1 cellular context compared by ENCODE assay signal in genomic region chr1:112638109-112638426, GRCh38.
TF ChIP-seq lines count a peak whose summit lies in the region.

No MANE protein-coding gene starts in this region.

TF ChIP-seq in SK-N-SH, 30 proteins besides CTCF, POLR2A, EP300 and RAD21:
- TF ChIP-seq RFX5 (IDR thresholded peaks at IDR 0.05; ENCODE audit: low read length) = no peak
- no peak for TF ChIP-seq NFIC (IDR thresholded peaks at IDR 0.05; ENCODE audit: borderline replicate concordance)
- no peak for TF ChIP-seq PBX3 (IDR thresholded peaks at IDR 0.05)
- TF ChIP-seq USF2 (IDR thresholded peaks at IDR 0.05; ENCODE audit: borderline replicate concordance, low read depth, low read length) = no peak
- TF ChIP-seq MXI1 (IDR thresholded peaks at IDR 0.05; ENCODE audit: low read depth, low read length) = no peak
